1 cellular context compared by ENCODE assay signal in genomic region chr2:215635788-215636139, GRCh38.
TF ChIP-seq lines count a peak whose summit lies in the region.

No MANE protein-coding gene starts in this region.

TF ChIP-seq in HepG2, 621 proteins besides CTCF, POLR2A, EP300 and RAD21 (continued from another document and continues in another):
- TF ChIP-seq ARID5B (CRISPR knock-in tag; IDR thresholded peaks at IDR 0.05) (peak; percentile 67), HNF4G (IDR thresholded peaks at IDR 0.05; ENCODE audit: borderline replicate concordance, low read depth, low read length) (no peak), HNF4G (CRISPR knock-in tag; IDR thresholded peaks at IDR 0.05; ENCODE audit: borderline replicate concordance, low read depth) (no peak), DZIP1 (CRISPR knock-in tag; IDR thresholded peaks at IDR 0.05) (no peak), ZNF143 (CRISPR knock-in tag; IDR thresholded peaks at IDR 0.05) (no peak), RFX5 (IDR thresholded peaks at IDR 0.05; ENCODE audit: low read depth, low read length) (no peak), ZNF326 (CRISPR knock-in tag; IDR thresholded peaks at IDR 0.05; ENCODE audit: borderline replicate concordance) (no peak), AKAP8 (CRISPR knock-in tag; IDR thresholded peaks at IDR 0.05) (no peak), ZNF3 (CRISPR knock-in tag; IDR thresholded peaks at IDR 0.05) (no peak), SMARCE1 (IDR thresholded peaks at IDR 0.05; ENCODE audit: borderline replicate concordance) (no peak), ZNF484 (CRISPR knock-in tag; IDR thresholded peaks at IDR 0.05; ENCODE audit: borderline replicate concordance, low read depth) (no peak), RXRB (CRISPR knock-in tag; IDR thresholded peaks at IDR 0.05; ENCODE audit: borderline replicate concordance) (peak; percentile 56; the same call in 1 of the 2 replicates), ZNF296 (CRISPR knock-in tag; conservative IDR thresholded peaks at IDR 0.05) (no peak), ATF3 (CRISPR knock-in tag; IDR thresholded peaks at IDR 0.05) (no peak), ZNF564 (CRISPR knock-in tag; IDR thresholded peaks at IDR 0.05) (no peak), GATAD2A (CRISPR knock-in tag; IDR thresholded peaks at IDR 0.05) (0 out of 2 replicates have a peak, but pooled peaks have one; percentile 44), ZNF83 (CRISPR knock-in tag; IDR thresholded peaks at IDR 0.05; ENCODE audit: borderline replicate concordance) (no peak), ZNF441 (CRISPR knock-in tag; IDR thresholded peaks at IDR 0.05; ENCODE audit: borderline replicate concordance) (no peak), ARID2 (CRISPR knock-in tag; IDR thresholded peaks at IDR 0.05; ENCODE audit: borderline replicate concordance) (no peak), ZNF44 (CRISPR knock-in tag; IDR thresholded peaks at IDR 0.05) (no peak), MBNL3 (CRISPR knock-in tag; conservative IDR thresholded peaks at IDR 0.05) (no peak), KIAA2018 (CRISPR knock-in tag; IDR thresholded peaks at IDR 0.05; ENCODE audit: borderline replicate concordance) (no peak), DDIT3 (CRISPR knock-in tag; IDR thresholded peaks at IDR 0.05) (no peak), SP140L (CRISPR knock-in tag; IDR thresholded peaks at IDR 0.05; ENCODE audit: borderline replicate concordance) (no peak), ZBTB34 (CRISPR knock-in tag; IDR thresholded peaks at IDR 0.05) (no peak), ZNF816 (CRISPR knock-in tag; IDR thresholded peaks at IDR 0.05; ENCODE audit: borderline replicate concordance) (no peak), KLF9 (CRISPR knock-in tag; IDR thresholded peaks at IDR 0.05; ENCODE audit: low read depth) (no peak), PREB (CRISPR knock-in tag; IDR thresholded peaks at IDR 0.05) (no peak), TRIM22 (IDR thresholded peaks at IDR 0.05) (no peak), E2F2 (CRISPR knock-in tag; IDR thresholded peaks at IDR 0.05; ENCODE audit: borderline replicate concordance) (no peak), ZNF580 (CRISPR knock-in tag; IDR thresholded peaks at IDR 0.05; ENCODE audit: borderline replicate concordance, low read depth) (no peak), CEBPG (CRISPR knock-in tag; IDR thresholded peaks at IDR 0.05) (no peak), HDAC2 (CRISPR knock-in tag; IDR thresholded peaks at IDR 0.05) (peak; percentile 63; the same call in 1 of the 2 replicates), ATF7-NPFF (CRISPR knock-in tag; IDR thresholded peaks at IDR 0.05; ENCODE audit: low read depth) (no peak), DNMT3B (CRISPR knock-in tag; conservative IDR thresholded peaks at IDR 0.05) (no peak), ZNF383 (CRISPR knock-in tag; IDR thresholded peaks at IDR 0.05; ENCODE audit: borderline replicate concordance) (no peak), TCF12 (IDR thresholded peaks at IDR 0.05) (no peak), TCF12 (CRISPR knock-in tag; IDR thresholded peaks at IDR 0.05) (no peak), ZNF382 (CRISPR knock-in tag; IDR thresholded peaks at IDR 0.05; ENCODE audit: borderline replicate concordance) (no peak), FOSL2 (CRISPR knock-in tag; IDR thresholded peaks at IDR 0.05) (peak; percentile 55; the same call in 1 of the 2 replicates), KAT8 (CRISPR knock-in tag; IDR thresholded peaks at IDR 0.05) (peak; percentile 46; the same call in 1 of the 2 replicates), STAG1 (CRISPR knock-in tag; IDR thresholded peaks at IDR 0.05) (peak; percentile 77), MED8 (CRISPR knock-in tag; IDR thresholded peaks at IDR 0.05; ENCODE audit: insufficient replicate concordance) (no peak)
